ENCODE assay signal across 31 cellular contexts in the genomic region with DNA sequence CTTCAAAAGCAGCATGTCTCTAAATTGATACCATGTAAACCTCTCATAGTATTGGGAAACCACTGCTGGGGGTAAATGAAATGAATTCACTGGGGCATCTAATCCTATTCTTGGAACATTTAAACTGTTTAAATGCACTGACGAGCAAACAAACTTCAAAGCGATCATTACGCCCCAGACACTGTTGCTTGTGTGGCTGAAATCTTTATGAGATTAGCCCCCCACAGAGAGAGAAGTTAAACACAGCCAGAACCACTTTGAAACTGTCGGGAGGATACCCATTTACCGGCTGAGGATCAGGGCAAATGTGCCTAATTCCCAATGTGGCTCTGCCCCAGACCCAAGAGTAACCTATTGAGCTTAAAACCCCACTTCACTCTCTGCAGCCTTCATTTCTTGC.
"Had no signal": no experiment of that assay in that cellular context is flagged by ENCODE, and none has a peak within 500 bp of the region (broad histone marks: within the 10 kb centered on the region; RNA-seq: fewer than 3 reads in every experiment).

No MANE protein-coding gene starts in this region.

- H3K4me2 ChIP-seq: hepatocyte had no signal

- H3K4me3 Mint-ChIP-seq: activated naive CD4-positive, alpha-beta T cell treated with anti-CD3 and anti-CD28 coated beads for 36 hours; activated naive CD8-positive, alpha-beta T cell treated with anti-CD3 and anti-CD28 coated beads for 36 hours; brain; nephron progenitor cell; stimulated activated memory B cell treated with anti-CD40 and anti-IgM and Interleukin-4, amounts not matched to agents 10 μg/mL and 1 μg/mL and 100 μg/mL, for 72 hours; stimulated activated naive CD8-positive, alpha-beta T cell treated with anti-CD3 and anti-CD28 coated beads, Interleukin-15, amount 100 ng/mL, for 72 hours had no signal

- H3K9me3 ChIP-seq: adrenal gland, ascending aorta, colonic mucosa, gastroesophageal sphincter, pancreas, prostate gland, sigmoid colon, upper lobe of left lung had no signal

- DNase-seq: activated CD4-positive, alpha-beta T cell treated with anti-CD3 and anti-CD28 coated beads for 4 hours; activated CD4-positive, alpha-beta T cell treated with anti-CD3 and anti-CD28 coated beads, Interleukin-2, amount 50 U/mL, for 4 hours; activated effector memory CD4-positive, alpha-beta T cell treated with Interleukin-2 at 50 U/mL for 16 hours; activated naive CD4-positive, alpha-beta T cell treated with anti-CD3 and anti-CD28 coated beads for 36 hours; activated naive CD8-positive, alpha-beta T cell treated with anti-CD3 and anti-CD28 coated beads for 36 hours; activated T-cell treated with anti-CD3 and anti-CD28 coated beads for 4 hours; adrenal gland; cerebellar nuclear complex; colonic mucosa; effector memory CD4-positive, alpha-beta T cell; erythroblast; kidney glomerular epithelial cell; left ventricle myocardium superior; nephron progenitor cell; nucleus accumbens; pancreas; sigmoid colon; small intestine; stimulated activated CD4-positive, alpha-beta T cell treated with anti-CD3 and anti-CD28 coated beads, Interleukin-1b, Interleukin-23, amount 100 ng/mL, for 48 hours; stimulated activated CD4-positive, alpha-beta T cell treated with anti-CD3 and anti-CD28 coated beads, Interleukin-4, amount 100 ng/mL, for 4 hours; stimulated activated CD8-positive, alpha-beta memory T cell treated with anti-CD3 and anti-CD28 coated beads, Interleukin-4, amount 100 ng/mL, for 48 hours; stimulated activated naive CD8-positive, alpha-beta T cell treated with anti-CD3 and anti-CD28 coated beads, Interleukin-15, amount 100 ng/mL, for 72 hours; substantia nigra; upper lobe of left lung had no signal

- H3K4me1 Mint-ChIP-seq: activated naive CD8-positive, alpha-beta T cell treated with anti-CD3 and anti-CD28 coated beads for 36 hours; stimulated activated memory B cell treated with anti-CD40 and anti-IgM and Interleukin-4, amounts not matched to agents 10 μg/mL and 1 μg/mL and 100 μg/mL, for 72 hours; stimulated activated naive CD8-positive, alpha-beta T cell treated with anti-CD3 and anti-CD28 coated beads, Interleukin-15, amount 100 ng/mL, for 72 hours had no signal

- H3K27ac Mint-ChIP-seq: activated naive CD4-positive, alpha-beta T cell treated with anti-CD3 and anti-CD28 coated beads for 36 hours; activated naive CD8-positive, alpha-beta T cell treated with anti-CD3 and anti-CD28 coated beads for 36 hours; brain; nephron progenitor cell; stimulated activated memory B cell treated with anti-CD40 and anti-IgM and Interleukin-4, amounts not matched to agents 10 μg/mL and 1 μg/mL and 100 μg/mL, for 72 hours; stimulated activated naive CD8-positive, alpha-beta T cell treated with anti-CD3 and anti-CD28 coated beads, Interleukin-15, amount 100 ng/mL, for 72 hours had no signal

- H2AFZ ChIP-seq: hepatocyte had no signal

- H3K4me3 ChIP-seq: adrenal gland, ascending aorta, cardiac muscle cell, colonic mucosa, gastroesophageal sphincter, hepatocyte, pancreas, prostate gland, sigmoid colon, upper lobe of left lung had no signal

- H3K27me3 ChIP-seq: adrenal gland, ascending aorta, cardiac muscle cell, colonic mucosa, gastroesophageal sphincter, pancreas, sigmoid colon, upper lobe of left lung had no signal

- H3K4me1 ChIP-seq: adrenal gland, ascending aorta, colonic mucosa, gastroesophageal sphincter, pancreas, prostate gland, sigmoid colon, upper lobe of left lung had no signal

- H3K36me3 Mint-ChIP-seq: activated naive CD8-positive, alpha-beta T cell treated with anti-CD3 and anti-CD28 coated beads for 36 hours; brain; stimulated activated memory B cell treated with anti-CD40 and anti-IgM and Interleukin-4, amounts not matched to agents 10 μg/mL and 1 μg/mL and 100 μg/mL, for 72 hours had no signal

- ATAC-seq: gastroesophageal sphincter; left ventricle myocardium superior; pancreas; stimulated activated memory B cell treated with anti-CD40 and anti-IgM and Interleukin-4, amounts not matched to agents 10 μg/mL and 1 μg/mL and 100 μg/mL, for 72 hours; stimulated activated naive CD8-positive, alpha-beta T cell treated with anti-CD3 and anti-CD28 coated beads, Interleukin-15, amount 100 ng/mL, for 72 hours had no signal

- H3K9me3 Mint-ChIP-seq: activated naive CD4-positive, alpha-beta T cell treated with anti-CD3 and anti-CD28 coated beads for 36 hours; stimulated activated memory B cell treated with anti-CD40 and anti-IgM and Interleukin-4, amounts not matched to agents 10 μg/mL and 1 μg/mL and 100 μg/mL, for 72 hours had no signal

- H3K79me2 ChIP-seq: hepatocyte had no signal

- H3K36me3 ChIP-seq: adrenal gland, ascending aorta, cardiac muscle cell, colonic mucosa, gastroesophageal sphincter, pancreas, prostate gland, sigmoid colon, upper lobe of left lung had no signal

- H3K27me3 Mint-ChIP-seq: activated naive CD8-positive, alpha-beta T cell treated with anti-CD3 and anti-CD28 coated beads for 36 hours; stimulated activated memory B cell treated with anti-CD40 and anti-IgM and Interleukin-4, amounts not matched to agents 10 μg/mL and 1 μg/mL and 100 μg/mL, for 72 hours; stimulated activated naive CD8-positive, alpha-beta T cell treated with anti-CD3 and anti-CD28 coated beads, Interleukin-15, amount 100 ng/mL, for 72 hours had no signal

- H3K27ac ChIP-seq: adrenal gland, ascending aorta, cardiac muscle cell, colonic mucosa, gastroesophageal sphincter, hepatocyte, pancreas, prostate gland, sigmoid colon, upper lobe of left lung had no signal
